14 cellular contexts compared by ENCODE assay signal in genomic region chr19:12544401-12544876, GRCh38. TPM values are rescaled to one million over a fixed set of nuclear protein-coding genes. Genes with fewer than 3 reads are reported as not detected.
DNase-seq lines count a peak whose midpoint lies in the region; ATAC-seq, FAIRE-seq and TF ChIP-seq lines count a peak whose summit lies in the region.
"Had no signal": no experiment of that assay in that cellular context is flagged by ENCODE, and none has a peak within 500 bp of the region (broad histone marks: within the 10 kb centered on the region; RNA-seq: fewer than 3 reads in every experiment).

No MANE protein-coding gene starts in this region.

- POLR2A ChIA-PET in MCF 10A (lab: Yijun Ruan, JAX): no interaction called here

- WGBS in small intestine, 3 donors: 77 to 96% (median 95%) methylated on average over 5 of the region's 5 CpGs

- H3K27ac ChIP-seq in breast epithelium (peak overlapping the region; percentile 25), left ventricle myocardium inferior (replicated peaks) (peak overlapping the region; percentile 48), small intestine (ENCODE audit: low read depth in 1 of 2, low read length in 1 of 2) (no peak overlapping the region)
- H3K27ac ChIP-seq: HL-60, vagina had no signal

- no peaks in the 10 kb centered on the region for H3K27me3 Mint-ChIP-seq in MCF 10A (ENCODE audit: insufficient read depth, unreplicated experiment)
- no peaks in the 10 kb centered on the region for H3K27me3 Mint-ChIP-seq in activated naive CD8-positive, alpha-beta T cell treated with anti-CD3 and anti-CD28 coated beads for 36 hours
- H3K27me3 Mint-ChIP-seq in stimulated activated naive CD8-positive, alpha-beta T cell treated with anti-CD3 and anti-CD28 coated beads, Interleukin-15, Interleukin-2, amounts not matched to agents 100 ng/mL and 50 ng/mL, for 24 hours: no peaks in the 10 kb centered on the region
- H3K27me3 Mint-ChIP-seq: dendritic cell treated with granulocyte-macrophage colony-stimulating factor and Interleukin-4, amounts not matched to agents 40 ng/mL and 50 ng/mL, for 4 days had no signal

- no peak for TF ChIP-seq POLR2A in breast epithelium (IDR thresholded peaks at IDR 0.05)

- CTCF ChIA-PET in MCF 10A (lab: Yijun Ruan, JAX): no interaction called here

- peaks cover 0 to 36% of the 10 kb centered on the region in 2 donors for H3K9me3 ChIP-seq in breast epithelium
- no peaks in the 10 kb centered on the region for H3K9me3 ChIP-seq in left ventricle myocardium inferior (replicated peaks)
- H3K9me3 ChIP-seq in small intestine (ENCODE audit: control insufficient read depth, low read depth): peaks cover 2% of the 10 kb centered on the region
- H3K9me3 ChIP-seq: vagina had no signal

- H3K4me3 ChIP-seq in breast epithelium (no peak overlapping the region), left ventricle myocardium inferior (no peak overlapping the region), small intestine (ENCODE audit: low read depth in 1 of 2, low read length in 2 of 2) (no peak overlapping the region)
- H3K4me3 ChIP-seq: vagina had no signal

- H3K27me3 ChIP-seq in breast epithelium (no peaks in the 10 kb centered on the region), left ventricle myocardium inferior (ENCODE audit: low read depth) (no peaks in the 10 kb centered on the region), small intestine (ENCODE audit: control insufficient read depth in 2 of 2, insufficient read depth in 2 of 2, low read length in 2 of 2) (no peaks in the 10 kb centered on the region)
- H3K27me3 ChIP-seq: vagina had no signal

- FAIRE-seq in small intestine (lab: Jason Lieb, UNC): no peak
- FAIRE-seq: G401.6 had no signal

- no peak overlapping the region for H3K27ac Mint-ChIP-seq in MCF 10A (ENCODE audit: low read depth, unreplicated experiment)
- H3K27ac Mint-ChIP-seq in activated naive CD8-positive, alpha-beta T cell treated with anti-CD3 and anti-CD28 coated beads for 36 hours: peak overlapping the region; percentile 34
- H3K27ac Mint-ChIP-seq in stimulated activated naive CD8-positive, alpha-beta T cell treated with anti-CD3 and anti-CD28 coated beads, Interleukin-15, Interleukin-2, amounts not matched to agents 100 ng/mL and 50 ng/mL, for 24 hours: peak overlapping the region; percentile 73
- H3K27ac Mint-ChIP-seq: dendritic cell treated with granulocyte-macrophage colony-stimulating factor and Interleukin-4, amounts not matched to agents 40 ng/mL and 50 ng/mL, for 4 days had no signal

- TF ChIP-seq CTCF in breast epithelium (IDR thresholded peaks at IDR 0.05) (no peak), MCF 10A (IDR thresholded peaks at IDR 0.05; ENCODE audit: unreplicated experiment) (no peak), left ventricle myocardium inferior (IDR thresholded peaks at IDR 0.05; ENCODE audit: borderline replicate concordance) (no peak)

- DNase-seq in breast epithelium (ENCODE audit: low spot score in 2 of 2): no peak
- no peak for DNase-seq in MCF 10A (ENCODE audit: unreplicated experiment)
- no peak for DNase-seq in activated naive CD8-positive, alpha-beta T cell treated with anti-CD3 and anti-CD28 coated beads for 36 hours
- no peak for DNase-seq in left ventricle myocardium inferior
- DNase-seq in small intestine: no peak
- no peak for DNase-seq in 8988T
- DNase-seq: NCI-H1105, NCI-H524 had no signal

- H3K36me3 ChIP-seq in breast epithelium (no peaks in the 10 kb centered on the region), left ventricle myocardium inferior (peaks cover 48% of the 10 kb centered on the region), small intestine (ENCODE audit: control insufficient read depth in 2 of 2, insufficient read depth in 2 of 2, low read length in 2 of 2) (peaks cover 5 to 12% of the 10 kb centered on the region in 2 donors)

- ATAC-seq in GM18867 (IDR thresholded peaks at IDR 0.05; ENCODE audit: unreplicated experiment): no peak

- no peak overlapping the region for H3K4me3 Mint-ChIP-seq in MCF 10A (ENCODE audit: unreplicated experiment)
- no peak overlapping the region for H3K4me3 Mint-ChIP-seq in activated naive CD8-positive, alpha-beta T cell treated with anti-CD3 and anti-CD28 coated beads for 36 hours
- no peak overlapping the region for H3K4me3 Mint-ChIP-seq in stimulated activated naive CD8-positive, alpha-beta T cell treated with anti-CD3 and anti-CD28 coated beads, Interleukin-15, Interleukin-2, amounts not matched to agents 100 ng/mL and 50 ng/mL, for 24 hours
- H3K4me3 Mint-ChIP-seq: dendritic cell treated with granulocyte-macrophage colony-stimulating factor and Interleukin-4, amounts not matched to agents 40 ng/mL and 50 ng/mL, for 4 days had no signal

- peaks cover 70% of the 10 kb centered on the region for H3K36me3 Mint-ChIP-seq in MCF 10A (ENCODE audit: insufficient read depth, unreplicated experiment)
- H3K36me3 Mint-ChIP-seq in activated naive CD8-positive, alpha-beta T cell treated with anti-CD3 and anti-CD28 coated beads for 36 hours: peaks cover 65% of the 10 kb centered on the region
- H3K36me3 Mint-ChIP-seq in stimulated activated naive CD8-positive, alpha-beta T cell treated with anti-CD3 and anti-CD28 coated beads, Interleukin-15, Interleukin-2, amounts not matched to agents 100 ng/mL and 50 ng/mL, for 24 hours (ENCODE audit: low read depth): peaks cover 46% of the 10 kb centered on the region

- no peaks in the 10 kb centered on the region for H3K4me1 Mint-ChIP-seq in MCF 10A (ENCODE audit: insufficient read depth, unreplicated experiment)
- H3K4me1 Mint-ChIP-seq in activated naive CD8-positive, alpha-beta T cell treated with anti-CD3 and anti-CD28 coated beads for 36 hours: peaks cover 40% of the 10 kb centered on the region
- peaks cover 53% of the 10 kb centered on the region for H3K4me1 Mint-ChIP-seq in stimulated activated naive CD8-positive, alpha-beta T cell treated with anti-CD3 and anti-CD28 coated beads, Interleukin-15, Interleukin-2, amounts not matched to agents 100 ng/mL and 50 ng/mL, for 24 hours (ENCODE audit: low read depth)

- H3K4me1 ChIP-seq in breast epithelium (peaks cover 0 to 6% of the 10 kb centered on the region in 2 donors), left ventricle myocardium inferior (peaks cover 58% of the 10 kb centered on the region), small intestine (ENCODE audit: control insufficient read depth in 2 of 2, insufficient read depth in 1 of 2, low read depth in 1 of 2, low read length in 1 of 2) (no peaks in the 10 kb centered on the region)

- H3K9me3 Mint-ChIP-seq in MCF 10A (ENCODE audit: unreplicated experiment): peaks cover 8% of the 10 kb centered on the region
- H3K9me3 Mint-ChIP-seq in activated naive CD8-positive, alpha-beta T cell treated with anti-CD3 and anti-CD28 coated beads for 36 hours: peaks cover 10% of the 10 kb centered on the region
- H3K9me3 Mint-ChIP-seq in stimulated activated naive CD8-positive, alpha-beta T cell treated with anti-CD3 and anti-CD28 coated beads, Interleukin-15, Interleukin-2, amounts not matched to agents 100 ng/mL and 50 ng/mL, for 24 hours: peaks cover 9% of the 10 kb centered on the region

- intact Hi-C loops in breast epithelium (cut with DNase I; ENCODE audit: low total_unique reads) (loop anchor here (5.0 kb wide), 1 partner anchor 92 kb away; no protein-coding TSS in a partner anchor), MCF 10A (cut with micrococcal nuclease) (no loop called here), left ventricle myocardium inferior (cut with micrococcal nuclease) (no loop called here)

- no TSS peak for BruUV-seq in MCF 10A (replicated peaks; lab: Mats Ljungman, UMichigan)

RNA-seq across cellular contexts. Expression of gene ZNF564, which starts 6.8 kb away (rescaled TPM):
- 10 to 100 TPM; 14.7 to 25.8 (median 18.7) TPM for total RNA-seq in breast epithelium
- 4.4 and 5.1 TPM in 2 replicates for total RNA-seq in MCF 10A (2022)
- 1 to 10 TPM; 6.0 to 6.4 TPM for total RNA-seq in activated naive CD8-positive, alpha-beta T cell treated with anti-CD3 and anti-CD28 coated beads for 36 hours
- total RNA-seq in left ventricle myocardium inferior: 11.1 TPM
- 10 to 100 TPM in 1 of 3 donors, 1 to 10 TPM in 2; 6.5 to 13.6 (median 8.9) TPM for polyA plus RNA-seq in small intestine

RNA-seq across cellular contexts. Expression of gene ZNF709, which starts 59.8 kb away (rescaled TPM):
- total RNA-seq in breast epithelium: 10 to 100 TPM in 1 of 3 donors, 1 to 10 TPM in 2; 3.0 to 10.2 (median 6.2) TPM
- 0.23 and 0.52 TPM in 2 replicates for total RNA-seq in MCF 10A (2022)
- total RNA-seq in activated naive CD8-positive, alpha-beta T cell treated with anti-CD3 and anti-CD28 coated beads for 36 hours: 1 to 10 TPM; 1.7 to 1.8 TPM
- total RNA-seq in left ventricle myocardium inferior: 1.1 TPM
- polyA plus RNA-seq in small intestine: under 1 TPM in 1 of 3 donors, not detected in 2; 0.76 TPM

Comparison
In these comparisons a context has a peak if more than half of its experiments do, and no peak if none do; other contexts are left out.
1. H3K27ac ChIP-seq: peak in breast epithelium (2 of 2) and left ventricle myocardium inferior (single experiment); none in small intestine (0 of 2).